1 cellular context compared by ENCODE assay signal in genomic region chr5:31701642-31702041, GRCh38.
TF ChIP-seq lines count a peak whose summit lies in the region.

No MANE protein-coding gene starts in this region.

TF ChIP-seq in SK-N-SH, 30 proteins besides CTCF, POLR2A, EP300 and RAD21 (continued from another document):
- TF ChIP-seq POLR2AphosphoS5 (IDR thresholded peaks at IDR 0.05; ENCODE audit: low read depth, low read length) = 0 out of 2 replicates have a peak, but pooled peaks have one; percentile 16
- TF ChIP-seq, protein P1, sequence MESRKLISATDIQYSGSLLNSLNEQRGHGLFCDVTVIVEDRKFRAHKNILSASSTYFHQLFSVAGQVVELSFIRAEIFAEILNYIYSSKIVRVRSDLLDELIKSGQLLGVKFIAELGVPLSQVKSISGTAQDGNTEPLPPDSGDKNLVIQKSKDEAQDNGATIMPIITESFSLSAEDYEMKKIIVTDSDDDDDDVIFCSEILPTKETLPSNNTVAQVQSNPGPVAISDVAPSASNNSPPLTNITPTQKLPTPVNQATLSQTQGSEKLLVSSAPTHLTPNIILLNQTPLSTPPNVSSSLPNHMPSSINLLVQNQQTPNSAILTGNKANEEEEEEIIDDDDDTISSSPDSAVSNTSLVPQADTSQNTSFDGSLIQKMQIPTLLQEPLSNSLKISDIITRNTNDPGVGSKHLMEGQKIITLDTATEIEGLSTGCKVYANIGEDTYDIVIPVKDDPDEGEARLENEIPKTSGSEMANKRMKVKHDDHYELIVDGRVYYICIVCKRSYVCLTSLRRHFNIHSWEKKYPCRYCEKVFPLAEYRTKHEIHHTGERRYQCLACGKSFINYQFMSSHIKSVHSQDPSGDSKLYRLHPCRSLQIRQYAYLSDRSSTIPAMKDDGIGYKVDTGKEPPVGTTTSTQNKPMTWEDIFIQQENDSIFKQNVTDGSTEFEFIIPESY (IDR thresholded peaks at IDR 0.05; ENCODE audit: borderline replicate concordance, low read depth) = no peak
- no peak for TF ChIP-seq SIN3A (IDR thresholded peaks at IDR 0.05; ENCODE audit: borderline replicate concordance, low read depth, low read length)
- no peak for TF ChIP-seq TEAD4 (IDR thresholded peaks at IDR 0.05; ENCODE audit: borderline replicate concordance, insufficient read depth)
- no peak for TF ChIP-seq YY1 (IDR thresholded peaks at IDR 0.05; ENCODE audit: low read depth)
- TF ChIP-seq GATA2 (CRISPR knock-in tag; IDR thresholded peaks at IDR 0.05) = peak; percentile 97
- no peak for TF ChIP-seq TAF1 (IDR thresholded peaks at IDR 0.05; ENCODE audit: borderline replicate concordance, low read depth, low read length)
- peak; percentile 94 for TF ChIP-seq FOXJ3 (CRISPR knock-in tag; IDR thresholded peaks at IDR 0.05)
- TF ChIP-seq IRF3 (IDR thresholded peaks at IDR 0.05; ENCODE audit: low read depth, low read length) = no peak
- no peak for TF ChIP-seq EZH2phosphoT487 (IDR thresholded peaks at IDR 0.05; ENCODE audit: borderline replicate concordance, low read depth)
- no peak for TF ChIP-seq REST (IDR thresholded peaks at IDR 0.05; ENCODE audit: low read depth, low read length)
- no peak; the same call in 1 of the 2 replicates for TF ChIP-seq RFX5 (IDR thresholded peaks at IDR 0.05; ENCODE audit: low read length)
- TF ChIP-seq CHD2 (IDR thresholded peaks at IDR 0.05; ENCODE audit: low read length, partially characterized antibody) = peak; percentile 90
- peak; percentile 98 for TF ChIP-seq RCOR1 (IDR thresholded peaks at IDR 0.05; ENCODE audit: low read length)
- peak; percentile 92 for TF ChIP-seq MXI1 (IDR thresholded peaks at IDR 0.05; ENCODE audit: low read depth, low read length)
